In the genomic region with DNA sequence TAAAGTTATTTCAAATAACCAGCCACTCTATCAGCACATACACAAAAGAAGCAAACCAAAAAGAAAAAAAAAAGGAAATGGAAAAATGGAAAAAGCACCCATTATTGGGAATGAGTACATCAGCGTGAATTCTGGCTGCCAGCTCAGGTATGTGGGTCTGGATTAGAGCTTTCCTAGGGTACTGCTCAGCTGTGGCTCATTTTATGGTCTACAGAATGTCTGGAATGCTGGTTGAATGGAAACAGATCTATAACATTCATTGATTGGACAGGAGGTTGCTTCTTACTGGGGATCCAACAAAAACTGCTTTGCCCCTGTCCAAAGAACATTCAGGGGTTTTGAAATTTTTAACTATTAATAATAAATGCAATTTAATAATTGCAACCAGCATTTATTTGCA, we compare ENCODE assay signal across 31 cellular contexts. TPM values are rescaled to one million over a fixed set of nuclear protein-coding genes. Genes with fewer than 3 reads are reported as not detected.
DNase-seq lines count a peak whose midpoint lies in the region; ATAC-seq, FAIRE-seq and TF ChIP-seq lines count a peak whose summit lies in the region.
"Had no signal": no experiment of that assay in that cellular context is flagged by ENCODE, and none has a peak within 500 bp of the region (broad histone marks: within the 10 kb centered on the region; RNA-seq: fewer than 3 reads in every experiment).

No MANE protein-coding gene starts in this region.

- intact Hi-C loops in transverse colon (cut with DNase I; ENCODE audit: low total_unique reads): no loop called here

- 83 to 100% methylated on average over 1 of the region's 1 CpG for WGBS in transverse colon (ENCODE audit: low coverage in 1 of 2), 2 donors

- DNase-seq in ELF-1 (ENCODE audit: low read depth, low spot score) (peak; percentile 26), RCC 7860 (ENCODE audit: low spot score) (peak; percentile 15), kidney tubule cell (ENCODE audit: low spot score) (peak; percentile 81), transverse colon (no peak), DMS114 treated with DMSO at 0.1 percent for 48 hours (lab: John Stamatoyannopoulos, UW; ENCODE audit: unreplicated experiment) (no peak), GM13976 (ENCODE audit: low spot score) (no peak)
- DNase-seq: activated CD4-positive, alpha-beta T cell treated with anti-CD3 and anti-CD28 coated beads for 48 hours; activated CD8-positive, alpha-beta memory T cell treated with anti-CD3 and anti-CD28 coated beads for 24 hours; activated T-cell treated with anti-CD3 and anti-CD28 coated beads for 4 hours; anterior cingulate cortex; colonic mucosa; DND-41; effector CD8-positive, alpha-beta T cell; glutamatergic neuron; H7; Karpas-422; left lung; mesenchymal stem cell; NCI-H1436; NCI-H2107; NCI-H345; Peyer's patch; posterior cingulate gyrus; SJCRH30; stimulated activated CD4-positive, alpha-beta T cell treated with anti-CD3 and anti-CD28 coated beads, Interleukin-12 subunit alpha, Interleukin-12 subunit beta, amount 100 ng/mL, for 4 hours; stimulated activated CD4-positive, alpha-beta T cell treated with anti-CD3 and anti-CD28 coated beads, Interleukin-2, amount 100 ng/mL, for 48 hours; stomach; thyroid gland had no signal

- H3K27me3 ChIP-seq in transverse colon: no peaks in the 10 kb centered on the region
- H3K27me3 ChIP-seq: colonic mucosa, left lung, Peyer's patch, SJCRH30, stomach, thyroid gland had no signal

- H3K36me3 ChIP-seq in transverse colon: no peaks in the 10 kb centered on the region
- H3K36me3 ChIP-seq: colonic mucosa, left lung, Peyer's patch, SJCRH30, stomach, thyroid gland had no signal

- H3K4me1 ChIP-seq in transverse colon: peaks cover 5 to 60% (median 25%) of the 10 kb centered on the region in 4 donors

- no peak for TF ChIP-seq CTCF in transverse colon (IDR thresholded peaks at IDR 0.05)
- no peak for TF ChIP-seq CTCF in GM13976 (IDR thresholded peaks at IDR 0.05; ENCODE audit: borderline replicate concordance, control extremely low read depth, extremely low read depth, insufficient read depth, missing control alignments)

- no peak for FAIRE-seq in RCC 7860 (lab: Jason Lieb, UNC)

- no peaks in the 10 kb centered on the region for H3K9me3 ChIP-seq in transverse colon
- H3K9me3 ChIP-seq: colonic mucosa, left lung, Peyer's patch, SJCRH30, stomach, thyroid gland had no signal

- TF ChIP-seq EP300 in transverse colon (IDR thresholded peaks at IDR 0.05; ENCODE audit: low read depth): no peak

- no peak overlapping the region for H3K4me3 ChIP-seq in transverse colon
- H3K4me3 ChIP-seq: colonic mucosa, left lung, Peyer's patch, SJCRH30, stomach, thyroid gland had no signal

- in situ Hi-C loops in transverse colon (cut with MboI; ENCODE audit: low pct_ligation_motif_present in 1 of 4, low pct_unique_long_range_greater_than_20kb in 1 of 4, low sequenced_read_pairs in 3 of 4) (no loop called here), GM13976 (cut with MboI; ENCODE audit: low sequenced_read_pairs, unreplicated experiment) (no loop called here)

- TF ChIP-seq POLR2A in transverse colon (IDR thresholded peaks at IDR 0.05): no peak

- no peak for ATAC-seq in HG03457 (IDR thresholded peaks at IDR 0.05; ENCODE audit: unreplicated experiment)
- ATAC-seq: left lung, sciatic nerve had no signal

- H3K27ac ChIP-seq in transverse colon: peak overlapping the region in 3 of 4 donors; percentile 98 to 100 (median 98)
- H3K27ac ChIP-seq: C4-2B, left lung, Peyer's patch, SJCRH30, stomach, thyroid gland had no signal

RNA-seq across cellular contexts. Expression of a gene that starts 3.9 kb away (rescaled TPM):
- total RNA-seq in transverse colon: 100 to 1,000 TPM; 237 to 556 (median 335) TPM

Comparison
In these comparisons a context has a peak if more than half of its experiments do, and no peak if none do; other contexts are left out.
1. DNase-seq: peak in ELF-1 (single experiment), RCC 7860 (single experiment) and kidney tubule cell (single experiment); none in transverse colon (single experiment), DMS114 treated with DMSO at 0.1 percent for 48 hours (single experiment) and GM13976 (single experiment).